Comparison of ENCODE assay signal across 1 cellular context in genomic region chr17:58394534-58395223, GRCh38.
TF ChIP-seq lines count a peak whose summit lies in the region.

No MANE protein-coding gene starts in this region.

TF ChIP-seq in HepG2, 621 proteins besides CTCF, POLR2A, EP300 and RAD21 (continued from another document and continues in another):
- TF ChIP-seq ELK4 (CRISPR knock-in tag; IDR thresholded peaks at IDR 0.05; ENCODE audit: borderline replicate concordance) (no peak), ZNF747 (CRISPR knock-in tag; IDR thresholded peaks at IDR 0.05; ENCODE audit: borderline replicate concordance) (no peak), PHF20 (CRISPR knock-in tag; IDR thresholded peaks at IDR 0.05) (no peak), ZBTB33 (CRISPR knock-in tag; IDR thresholded peaks at IDR 0.05) (no peak), ZNF451 (CRISPR knock-in tag; IDR thresholded peaks at IDR 0.05) (peak; percentile 63; the same call in 1 of the 2 replicates), ZNF660 (CRISPR knock-in tag; IDR thresholded peaks at IDR 0.05; ENCODE audit: borderline replicate concordance, low read depth) (no peak), GATAD1 (CRISPR knock-in tag; IDR thresholded peaks at IDR 0.05) (peak; percentile 49; the same call in 1 of the 2 replicates), ZNF530 (CRISPR knock-in tag; IDR thresholded peaks at IDR 0.05; ENCODE audit: low read depth) (no peak), TFAP4 (IDR thresholded peaks at IDR 0.05; ENCODE audit: borderline replicate concordance, low read depth) (peak; percentile 95), ZNF17 (CRISPR knock-in tag; IDR thresholded peaks at IDR 0.05) (no peak), DPF2 (CRISPR knock-in tag; IDR thresholded peaks at IDR 0.05; ENCODE audit: borderline replicate concordance, low read depth) (peak; percentile 82; the same call in 1 of the 2 replicates), RXRB (CRISPR knock-in tag; IDR thresholded peaks at IDR 0.05; ENCODE audit: borderline replicate concordance) (peak; percentile 86), ZNF446 (CRISPR knock-in tag; IDR thresholded peaks at IDR 0.05) (no peak), ZKSCAN8 (CRISPR knock-in tag; IDR thresholded peaks at IDR 0.05; ENCODE audit: borderline replicate concordance) (peak; percentile 78), FOXA1 (IDR thresholded peaks at IDR 0.05) (no peak), FOXA1 (CRISPR knock-in tag; IDR thresholded peaks at IDR 0.05) (peak; percentile 63), USF2 (IDR thresholded peaks at IDR 0.05; ENCODE audit: low read depth, low read length) (no peak; the same call in 1 of the 2 replicates), USF2 (CRISPR knock-in tag; IDR thresholded peaks at IDR 0.05; ENCODE audit: borderline replicate concordance) (no peak), DNMT3B (CRISPR knock-in tag; conservative IDR thresholded peaks at IDR 0.05) (0 out of 2 replicates have a peak, but pooled peaks have one; percentile 16), ATF7-NPFF (CRISPR knock-in tag; IDR thresholded peaks at IDR 0.05; ENCODE audit: low read depth) (no peak), ZSCAN9 (CRISPR knock-in tag; IDR thresholded peaks at IDR 0.05; ENCODE audit: borderline replicate concordance) (0 out of 2 replicates have a peak, but pooled peaks have one; percentile 11), ZBTB42 (CRISPR knock-in tag; IDR thresholded peaks at IDR 0.05) (peak; percentile 98; the same call in 1 of the 2 replicates), XRCC5 (optimal IDR thresholded peaks at IDR 0.05; ENCODE audit: low read length) (peak; percentile 39), ZNF839 (CRISPR knock-in tag; IDR thresholded peaks at IDR 0.05; ENCODE audit: borderline replicate concordance) (no peak), KDM1A (CRISPR knock-in tag; IDR thresholded peaks at IDR 0.05) (0 out of 2 replicates have a peak, but pooled peaks have one; percentile 57), ATF4 (CRISPR knock-in tag; IDR thresholded peaks at IDR 0.05) (peak in 1 of 2 experiments; percentile 77; a peak in 1 of 4 replicates), TBX2 (CRISPR knock-in tag; IDR thresholded peaks at IDR 0.05; ENCODE audit: borderline replicate concordance) (peak; percentile 72), ZNF329 (CRISPR knock-in tag; IDR thresholded peaks at IDR 0.05; ENCODE audit: low read depth) (no peak), ZFY (CRISPR knock-in tag; IDR thresholded peaks at IDR 0.05) (no peak), TGIF2 (CRISPR knock-in tag; IDR thresholded peaks at IDR 0.05) (peak; percentile 70), HNRNPK (IDR thresholded peaks at IDR 0.05; ENCODE audit: low read depth, low read length, poor library complexity, severe bottlenecking) (no peak), ARNTL (CRISPR knock-in tag; IDR thresholded peaks at IDR 0.05) (peak; percentile 63; the same call in 1 of the 2 replicates), ZNF326 (CRISPR knock-in tag; IDR thresholded peaks at IDR 0.05; ENCODE audit: borderline replicate concordance) (no peak), MYC (CRISPR knock-in tag; IDR thresholded peaks at IDR 0.05; ENCODE audit: borderline replicate concordance) (peak; percentile 59; the same call in 1 of the 2 replicates), ZNF407 (CRISPR knock-in tag; IDR thresholded peaks at IDR 0.05; ENCODE audit: not compliant biosample characterization) (no peak), FOXP1 (IDR thresholded peaks at IDR 0.05) (no peak), FOXP1 (CRISPR knock-in tag; IDR thresholded peaks at IDR 0.05) (peak; percentile 76), ATF2 (CRISPR knock-in tag; IDR thresholded peaks at IDR 0.05) (peak; percentile 45; the same call in 1 of the 2 replicates), KLF9 (CRISPR knock-in tag; IDR thresholded peaks at IDR 0.05; ENCODE audit: low read depth) (no peak), RBM22 (optimal IDR thresholded peaks at IDR 0.05; ENCODE audit: low read length) (peak; percentile 95), ZBTB25 (CRISPR knock-in tag; IDR thresholded peaks at IDR 0.05) (0 out of 2 replicates have a peak, but pooled peaks have one; percentile 73), SRY (CRISPR knock-in tag; IDR thresholded peaks at IDR 0.05) (no peak), U2AF2 (IDR thresholded peaks at IDR 0.05; ENCODE audit: low read depth, low read length) (no peak), ADNP (CRISPR knock-in tag; IDR thresholded peaks at IDR 0.05) (no peak), ONECUT2 (CRISPR knock-in tag; IDR thresholded peaks at IDR 0.05) (0 out of 2 replicates have a peak, but pooled peaks have one; percentile 31), FOXO1 (CRISPR knock-in tag; IDR thresholded peaks at IDR 0.05) (peak; percentile 78), KLF13 (CRISPR knock-in tag; IDR thresholded peaks at IDR 0.05) (no peak), BRD4 (CRISPR knock-in tag; IDR thresholded peaks at IDR 0.05) (0 out of 2 replicates have a peak, but pooled peaks have one; percentile 64), ZNF773 (CRISPR knock-in tag; IDR thresholded peaks at IDR 0.05; ENCODE audit: borderline replicate concordance) (no peak), CCAR2 (optimal IDR thresholded peaks at IDR 0.05; ENCODE audit: low read depth, low read length) (peak; percentile 33), PTBP1 (IDR thresholded peaks at IDR 0.05; ENCODE audit: low read depth, low read length, poor library complexity, severe bottlenecking) (no peak), ELF4 (CRISPR knock-in tag; IDR thresholded peaks at IDR 0.05; ENCODE audit: borderline replicate concordance) (no peak), ZNF543 (CRISPR knock-in tag; IDR thresholded peaks at IDR 0.05) (peak; percentile 78; the same call in 1 of the 2 replicates)
